ENCODE assay signal across 9 cellular contexts in genomic region chr3:194083253-194084224, GRCh38. TPM values are rescaled to one million over a fixed set of nuclear protein-coding genes. Genes with fewer than 3 reads are reported as not detected.
DNase-seq lines count a peak whose midpoint lies in the region; ATAC-seq and TF ChIP-seq lines count a peak whose summit lies in the region.
"Had no signal": no experiment of that assay in that cellular context is flagged by ENCODE, and none has a peak within 500 bp of the region (broad histone marks: within the 10 kb centered on the region; RNA-seq: fewer than 3 reads in every experiment).

No MANE protein-coding gene starts in this region.

- H3K4me3 ChIP-seq in endodermal cell (ENCODE audit: low read length): no peak overlapping the region
- H3K4me3 ChIP-seq in thyroid gland (replicated peaks in 1 of 3): no peak overlapping the region

- H3K36me3 ChIP-seq in endodermal cell (ENCODE audit: control insufficient read depth, insufficient read depth, low read length) (no peaks in the 10 kb centered on the region), thyroid gland (no peaks in the 10 kb centered on the region)

- H3K9ac ChIP-seq in endodermal cell (ENCODE audit: extremely low read depth, low read length, poor library complexity, severe bottlenecking): no peak overlapping the region

- H3K27ac Mint-ChIP-seq in endodermal cell: no peak overlapping the region

- DNase-seq in DMS 273 treated with DMSO at 0.1 percent for 48 hours (lab: John Stamatoyannopoulos, UW): peak; percentile 44
- DNase-seq in endodermal cell: peak; percentile 45
- no peak for DNase-seq in GM19238 (ENCODE audit: insufficient read length, low spot score)
- no peak for DNase-seq in thyroid gland
- no peak for DNase-seq in hypothalamus (lab: John Stamatoyannopoulos, UW)
- DNase-seq in T-helper 2 cell: no peak
- DNase-seq: naive thymus-derived CD8-positive, alpha-beta T cell had no signal

- TF ChIP-seq POLR2A in thyroid gland (IDR thresholded peaks at IDR 0.05): no peak

- no peaks in the 10 kb centered on the region for H3K9me3 Mint-ChIP-seq in endodermal cell
- H3K9me3 Mint-ChIP-seq: naive thymus-derived CD8-positive, alpha-beta T cell had no signal

- intact Hi-C loops in thyroid gland (cut with DNase I): no loop called here

- H3K4me1 Mint-ChIP-seq in endodermal cell: peaks cover 45% of the 10 kb centered on the region

- no peaks in the 10 kb centered on the region for H3K27me3 Mint-ChIP-seq in endodermal cell (ENCODE audit: insufficient read depth)

- peak; percentile 39 for ATAC-seq in GM19467 (IDR thresholded peaks at IDR 0.05; ENCODE audit: unreplicated experiment)
- peak; percentile 45 for ATAC-seq in HG03095 (IDR thresholded peaks at IDR 0.05; ENCODE audit: unreplicated experiment)

- peaks cover 23% of the 10 kb centered on the region for H3K4me1 ChIP-seq in endodermal cell (ENCODE audit: control insufficient read depth, insufficient read depth, low read length)
- H3K4me1 ChIP-seq in thyroid gland: peaks cover 10 to 15% of the 10 kb centered on the region in 2 donors

- H3K4me3 Mint-ChIP-seq in endodermal cell: no peak overlapping the region
- H3K4me3 Mint-ChIP-seq: naive thymus-derived CD8-positive, alpha-beta T cell had no signal

- TF ChIP-seq CTCF in endodermal cell (conservative IDR thresholded peaks at IDR 0.05) (no peak), thyroid gland (IDR thresholded peaks at IDR 0.05) (no peak)

- H3K36me3 Mint-ChIP-seq in endodermal cell (ENCODE audit: low read depth): no peaks in the 10 kb centered on the region
- H3K36me3 Mint-ChIP-seq: naive thymus-derived CD8-positive, alpha-beta T cell had no signal

- WGBS in endodermal cell (ENCODE audit: insufficient coverage in 1 of 2, insufficient read length in 1 of 2), 2 experiments: 82 to 95% methylated on average over 4 to 11 of the region's 11 CpGs
- WGBS in thyroid gland, 2 donors: 80 to 92% methylated on average over 9 to 11 of the region's 11 CpGs

- H3K9me3 ChIP-seq in endodermal cell (ENCODE audit: control insufficient read depth, low read length) (no peaks in the 10 kb centered on the region), thyroid gland (no peaks in the 10 kb centered on the region)

- H3K27me3 ChIP-seq in endodermal cell (ENCODE audit: control insufficient read depth, insufficient read depth, low read length, poor library complexity, severe bottlenecking): no peaks in the 10 kb centered on the region
- no peaks in the 10 kb centered on the region for H3K27me3 ChIP-seq in thyroid gland

- H3K27ac ChIP-seq in endodermal cell (ENCODE audit: low read depth, low read length) (no peak overlapping the region), thyroid gland (no peak overlapping the region)

RNA-seq across cellular contexts. Expression of gene HES1, which starts 52.4 kb away (rescaled TPM):
- total RNA-seq in endodermal cell (10 to 100 TPM in 1 of 2 donors, 1 to 10 TPM in 1; 2.1 to 17.5 TPM), thyroid gland (100 to 1,000 TPM; 127 to 193 (median 159) TPM)
- 63.6 TPM for polyA plus RNA-seq in endodermal cell (2013, experiment 1 of 2)
- polyA plus RNA-seq in endodermal cell (2013, experiment 2 of 2): 67.6 TPM
- total RNA-seq: naive thymus-derived CD8-positive, alpha-beta T cell had no signal
- polyA plus RNA-seq: naive thymus-derived CD8-positive, alpha-beta T cell had no signal

Comparison
In these comparisons a context has a peak if more than half of its experiments do, and no peak if none do; other contexts are left out.
1. DNase-seq: peak in DMS 273 treated with DMSO at 0.1 percent for 48 hours (single experiment) and endodermal cell (single experiment); none in GM19238 (single experiment), thyroid gland (0 of 2), hypothalamus (0 of 51) and T-helper 2 cell (0 of 5).
2. RNA of gene HES1, which starts 52.4 kb away (total RNA-seq): 127 to 193 TPM in thyroid gland; 2.1 to 17.5 TPM in endodermal cell; every median in the first group is over 4 times any median in the second.